ENCODE assay signal across 10 cellular contexts in genomic region chr2:71064754-71065621, GRCh38. TPM values are rescaled to one million over a fixed set of nuclear protein-coding genes. Genes with fewer than 3 reads are reported as not detected.
DNase-seq lines count a peak whose midpoint lies in the region; ATAC-seq and TF ChIP-seq lines count a peak whose summit lies in the region.
"Had no signal": no experiment of that assay in that cellular context is flagged by ENCODE, and none has a peak within 500 bp of the region (broad histone marks: within the 10 kb centered on the region; RNA-seq: fewer than 3 reads in every experiment).

No MANE protein-coding gene starts in this region.

- H3K4me1 ChIP-seq in OCI-LY1 (ENCODE audit: insufficient read depth, low read length, severe bottlenecking) = peaks cover 54% of the 10 kb centered on the region
- peaks cover 5% of the 10 kb centered on the region for H3K4me1 ChIP-seq in mesenchymal stem cell (ENCODE audit: control insufficient read depth, insufficient read depth, low read depth, low read length)

- peaks cover 11% of the 10 kb centered on the region; the same call in 1 of the 2 replicates for H3F3A ChIP-seq in OCI-LY1 (ENCODE audit: insufficient read depth, low read length)

- WGBS in mesenchymal stem cell = 70% methylated on average over 6 of the region's 7 CpGs

- H3K9ac ChIP-seq in OCI-LY1 (ENCODE audit: low read length) (peak overlapping the region; percentile 28; the same call in 1 of the 2 replicates), mesenchymal stem cell (ENCODE audit: low read length) (no peak overlapping the region)

- H3K79me2 ChIP-seq in OCI-LY1 (ENCODE audit: insufficient read depth, low read length) = no peaks in the 10 kb centered on the region

- H2BK5ac ChIP-seq in mesenchymal stem cell (ENCODE audit: low read depth, low read length, poor library complexity, severe bottlenecking) = no peak overlapping the region

- no peaks in the 10 kb centered on the region for H4K20me1 ChIP-seq in OCI-LY1 (ENCODE audit: insufficient read depth, low read length)

- H3K27ac ChIP-seq in OCI-LY1 (ENCODE audit: low read depth, low read length, poor library complexity, severe bottlenecking) = peak overlapping the region; percentile 89
- H3K27ac ChIP-seq in mesenchymal stem cell (ENCODE audit: low read length, poor library complexity, severe bottlenecking) = no peak overlapping the region

- TF ChIP-seq CTCF in OCI-LY1 (IDR thresholded peaks at IDR 0.05; ENCODE audit: low read length) = no peak

- H3K4me3 ChIP-seq in OCI-LY1 (ENCODE audit: low read depth, low read length, poor library complexity, severe bottlenecking) (peak overlapping the region; percentile 18), mesenchymal stem cell (ENCODE audit: insufficient read depth in 1 of 2, low read depth in 1 of 2, low read length in 2 of 2) (no peak overlapping the region)
- H3K4me3 ChIP-seq: lung had no signal

- H2BK15ac ChIP-seq in mesenchymal stem cell (ENCODE audit: low read depth, poor library complexity, severe bottlenecking) = no peak overlapping the region

- no peaks in the 10 kb centered on the region for H3K9me2 ChIP-seq in OCI-LY1 (ENCODE audit: low read depth, low read length)

- no peaks in the 10 kb centered on the region for H3K36me3 ChIP-seq in OCI-LY1 (ENCODE audit: insufficient read depth, low read length)
- H3K36me3 ChIP-seq in mesenchymal stem cell (ENCODE audit: control insufficient read depth in 1 of 2, insufficient read depth in 2 of 2, low read depth in 1 of 2, low read length in 2 of 2) = no peaks in the 10 kb centered on the region

- no peak overlapping the region for H3K23ac ChIP-seq in mesenchymal stem cell (ENCODE audit: low read length in 2 of 2)

- no peak overlapping the region for H4K91ac ChIP-seq in mesenchymal stem cell (ENCODE audit: low read length)

- H3K9me3 ChIP-seq in OCI-LY1 (ENCODE audit: low read length) = no peaks in the 10 kb centered on the region
- H3K9me3 ChIP-seq in mesenchymal stem cell (ENCODE audit: control insufficient read depth, low read length) = no peaks in the 10 kb centered on the region
- H3K9me3 ChIP-seq: Caco-2 had no signal

- H3K4me2 ChIP-seq in OCI-LY1 (ENCODE audit: low read length) = peak overlapping the region; percentile 44
- no peak overlapping the region for H3K4me2 ChIP-seq in mesenchymal stem cell (ENCODE audit: low read length, poor library complexity, severe bottlenecking)

- H3K4ac ChIP-seq in mesenchymal stem cell (ENCODE audit: low read depth in 1 of 2, low read length in 2 of 2) = peak overlapping the region in 1 of 2 experiments; percentile 27

- DNase-seq in EH (ENCODE audit: low read depth) (peak; percentile 23), mesenchymal stem cell (peak; percentile 83), cerebellar nuclear complex (lab: John Stamatoyannopoulos, UW) (no peak), NCI-H774 (lab: John Stamatoyannopoulos, UW) (no peak), NCI-H446 treated with DMSO at 0.1 percent for 48 hours (lab: John Stamatoyannopoulos, UW) (no peak)
- DNase-seq in stimulated activated CD4-positive, alpha-beta T cell treated with anti-CD3 and anti-CD28 coated beads, Interleukin-2, amount 100 ng/mL, for 24 hours = no peak
- DNase-seq: Caco-2 had no signal

- H3K27me3 ChIP-seq in OCI-LY1 (ENCODE audit: insufficient read depth, low read length) (no peaks in the 10 kb centered on the region), mesenchymal stem cell (ENCODE audit: control insufficient read depth in 1 of 2, insufficient read depth in 1 of 2, low read length in 2 of 2) (peaks cover 10 to 32% of the 10 kb centered on the region in 2 experiments)

- no peak overlapping the region for H2BK12ac ChIP-seq in mesenchymal stem cell (ENCODE audit: low read length in 2 of 2)

- H4K8ac ChIP-seq in mesenchymal stem cell (ENCODE audit: low read length) = no peak overlapping the region

- H2BK120ac ChIP-seq in mesenchymal stem cell (ENCODE audit: low read depth, low read length) = no peak overlapping the region

- H3K14ac ChIP-seq in mesenchymal stem cell (ENCODE audit: low read length in 2 of 2) = no peak overlapping the region

- peak overlapping the region in 1 of 2 experiments; percentile 16 for H3K18ac ChIP-seq in mesenchymal stem cell (ENCODE audit: low read depth in 1 of 2, low read length in 2 of 2)

- no peak overlapping the region for H2AK5ac ChIP-seq in mesenchymal stem cell (ENCODE audit: low read length, severe bottlenecking)

- H3K79me1 ChIP-seq in mesenchymal stem cell (replicated peaks; ENCODE audit: low read length, poor library complexity, severe bottlenecking) = peaks cover 2% of the 10 kb centered on the region

- ATAC-seq in HG02588 (IDR thresholded peaks at IDR 0.05; ENCODE audit: unreplicated experiment) = peak; percentile 24

- no peak overlapping the region for H2AFZ ChIP-seq in OCI-LY1 (ENCODE audit: low read length)
- H2AFZ ChIP-seq in mesenchymal stem cell (ENCODE audit: low read depth, low read length) = no peak overlapping the region

RNA-seq across cellular contexts. Expression of gene NAGK, which starts 3.5 kb away (rescaled TPM):
- 154 TPM for polyA plus RNA-seq in mesenchymal stem cell (2013, experiment 1 of 2)
- 167 TPM for polyA plus RNA-seq in mesenchymal stem cell (2013, experiment 2 of 2)

Comparison
In these comparisons a context has a peak if more than half of its experiments do, and no peak if none do; other contexts are left out.
1. DNase-seq: peak in EH (single experiment) and mesenchymal stem cell (single experiment); none in stimulated activated CD4-positive, alpha-beta T cell treated with anti-CD3 and anti-CD28 coated beads, Interleukin-2, amount 100 ng/mL, for 24 hours (0 of 2), cerebellar nuclear complex (0 of 2), NCI-H774 (single experiment) and NCI-H446 treated with DMSO at 0.1 percent for 48 hours (single experiment).